ENCODE assay signal across 18 cellular contexts in genomic region chr14:51521764-51522163, GRCh38.
A peak's percentile ranks its signal among the peaks of the same experiment; 100 is the strongest.
DNase-seq lines count a peak whose midpoint lies in the region; ATAC-seq lines count a peak whose summit lies in the region.
"Had no signal": no experiment of that assay in that cellular context is flagged by ENCODE, and none has a peak within 500 bp of the region (broad histone marks: within the 10 kb centered on the region; RNA-seq: fewer than 3 reads in every experiment).

No MANE protein-coding gene starts in this region.

- H3K27ac ChIP-seq in GM23248 (peak overlapping the region; percentile 35), epithelial cell of prostate (peak overlapping the region; percentile 22)
- H3K27ac ChIP-seq: HL-60, left ventricle myocardium inferior, parathyroid adenoma, thyroid gland had no signal

- in situ Hi-C loops in GM23248 (cut with MboI): no loop called here

- H3K4me1 ChIP-seq in GM23248 (ENCODE audit: insufficient read depth) (peaks cover 37% of the 10 kb centered on the region), skeletal muscle satellite cell (ENCODE audit: control insufficient read depth, insufficient read depth, low read length) (peaks cover 41% of the 10 kb centered on the region)
- H3K4me1 ChIP-seq: parathyroid adenoma, thyroid gland had no signal

- peak overlapping the region; percentile 29 for H3K4me2 ChIP-seq in GM23248 (ENCODE audit: unreplicated experiment)
- H3K4me2 ChIP-seq in skeletal muscle satellite cell (ENCODE audit: low read length): peak overlapping the region; percentile 44

- H3K36me3 ChIP-seq in GM23248 (ENCODE audit: low read depth): no peaks in the 10 kb centered on the region
- H3K36me3 ChIP-seq in skeletal muscle satellite cell (ENCODE audit: insufficient read depth, low read length): no peaks in the 10 kb centered on the region
- H3K36me3 ChIP-seq: left ventricle myocardium inferior, thyroid gland had no signal

- H3K27me3 ChIP-seq in GM23248 (replicated peaks; ENCODE audit: insufficient read depth) (no peaks in the 10 kb centered on the region), skeletal muscle satellite cell (ENCODE audit: control insufficient read depth, insufficient read depth, low read length) (no peaks in the 10 kb centered on the region)
- H3K27me3 ChIP-seq: thyroid gland had no signal

- no peak overlapping the region for H2AFZ ChIP-seq in GM23248
- H2AFZ ChIP-seq: parathyroid adenoma had no signal

- H3K9me2 ChIP-seq in GM23248 (ENCODE audit: insufficient read depth): peaks cover 5% of the 10 kb centered on the region; the same call in 1 of the 2 replicates

- H3K9ac ChIP-seq in GM23248: 0 out of 2 replicates have a peak overlapping the region, but pooled peaks have one; percentile 4
- H3K9ac ChIP-seq in skeletal muscle satellite cell (ENCODE audit: low read depth, low read length): peak overlapping the region; percentile 29
- H3K9ac ChIP-seq: parathyroid adenoma had no signal

- no peak for ATAC-seq in HG02798 (IDR thresholded peaks at IDR 0.05; ENCODE audit: poor library complexity, unreplicated experiment)
- ATAC-seq in GM21825 (IDR thresholded peaks at IDR 0.05; ENCODE audit: unreplicated experiment): no peak
- ATAC-seq: Right ventricle myocardium inferior had no signal

- peaks cover 35% of the 10 kb centered on the region for H3F3A ChIP-seq in GM23248 (ENCODE audit: insufficient read depth)

- DNase-seq in GM23248 (peak; percentile 57), RPMI7951 (ENCODE audit: low read depth) (peak; percentile 58), epithelial cell of prostate (ENCODE audit: low read depth, low spot score) (no peak), kidney glomerular epithelial cell (lab: John Stamatoyannopoulos, UW) (no peak)
- DNase-seq: activated CD8-positive, alpha-beta memory T cell treated with anti-CD3 and anti-CD28 coated beads, Interleukin-2, amount 50 U/mL, for 4 hours; activated gamma-delta T cell; aorta; Kasumi-1; left ventricle myocardium inferior; NCI-H1436 treated with DMSO at 0.1 percent for 48 hours; thyroid gland had no signal

- H4K20me1 ChIP-seq in GM23248 (ENCODE audit: insufficient read depth): no peaks in the 10 kb centered on the region

- H3K79me2 ChIP-seq in GM23248 (ENCODE audit: insufficient read depth): no peaks in the 10 kb centered on the region
- H3K79me2 ChIP-seq: parathyroid adenoma had no signal

- no peak overlapping the region for H3K4me3 ChIP-seq in GM23248
- H3K4me3 ChIP-seq in skeletal muscle satellite cell (ENCODE audit: low read length): no peak overlapping the region
- H3K4me3 ChIP-seq: left ventricle myocardium inferior, skin epidermis, thyroid gland had no signal

- H3K9me3 ChIP-seq in GM23248 (ENCODE audit: low read depth) (no peaks in the 10 kb centered on the region), skeletal muscle satellite cell (replicated peaks; ENCODE audit: low read length) (no peaks in the 10 kb centered on the region)
- H3K9me3 ChIP-seq: thyroid gland had no signal

Comparison
In these comparisons a context has a peak if more than half of its experiments do, and no peak if none do; other contexts are left out.
1. DNase-seq: peak in GM23248 (single experiment) and RPMI7951 (single experiment); none in epithelial cell of prostate (single experiment) and kidney glomerular epithelial cell (single experiment).